Comparison of ENCODE assay signal across 8 cellular contexts in the genomic region with DNA sequence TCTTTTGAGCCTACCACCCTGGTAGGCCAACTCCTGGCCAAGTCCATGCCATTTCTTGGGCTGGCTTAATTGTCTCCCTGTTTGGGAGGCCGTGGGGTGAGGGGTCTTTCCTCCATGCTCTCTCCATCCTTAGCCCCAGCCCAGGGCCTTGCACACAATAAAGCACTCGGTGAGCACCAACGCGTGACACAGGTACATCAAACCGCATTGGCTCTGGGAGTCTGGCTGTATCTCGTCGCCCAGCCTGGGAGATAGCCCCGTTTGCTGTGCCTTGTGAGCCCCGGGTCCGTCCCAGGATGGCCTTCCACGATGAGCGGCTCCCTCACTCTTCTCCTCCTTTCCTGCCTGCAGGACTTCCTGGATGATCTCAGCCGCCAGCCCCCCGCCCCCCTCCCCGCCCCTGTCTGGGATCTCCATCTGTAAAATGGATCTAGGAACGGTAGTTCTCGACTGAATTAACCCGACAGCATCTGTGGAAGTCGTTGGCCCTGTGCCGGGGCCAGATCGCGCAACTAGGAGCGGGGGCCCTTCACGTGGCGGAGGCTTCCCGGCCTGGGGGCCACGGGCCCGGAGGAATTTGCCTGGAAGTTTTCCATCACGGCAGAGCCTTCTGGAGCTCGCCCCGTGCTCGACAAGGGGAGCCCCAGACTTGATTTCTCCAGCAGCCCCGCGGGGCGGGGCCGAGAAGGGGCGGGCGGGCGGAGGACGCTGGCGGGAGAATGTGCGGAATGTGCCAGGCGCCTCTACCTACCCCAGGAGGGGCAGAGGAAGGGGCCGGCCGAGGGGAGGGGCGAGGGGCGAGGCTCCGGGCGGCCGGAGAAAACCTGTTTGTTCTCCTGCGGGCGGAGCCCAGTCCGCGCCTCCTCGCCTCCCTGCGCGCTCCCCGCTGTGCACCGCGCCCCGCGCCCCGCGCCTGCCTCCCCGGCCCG. TPM values are rescaled to one million over a fixed set of nuclear protein-coding genes. Genes with fewer than 3 reads are reported as not detected.
DNase-seq lines count a peak whose midpoint lies in the region; TF ChIP-seq lines count a peak whose summit lies in the region.

A gene (plus strand): TSS at position 852 of the 929 bp plus-strand sequence. CDS start 16,423 bp downstream, outside the sequence.

- H3K4me3 ChIP-seq in esophagus (ENCODE audit: low read depth in 1 of 2, low read length in 2 of 2) (peak within 1 kb of the TSS; percentile 51), SJCRH30 (no peak within 1 kb of the TSS)

- TF ChIP-seq CTCF in osteocyte (IDR thresholded peaks at IDR 0.05), result no peak

- no peaks in the 10 kb centered on the region for H3K27me3 ChIP-seq in esophagus (ENCODE audit: control insufficient read depth in 1 of 2, insufficient read depth in 2 of 2, low read length in 2 of 2)
- no peaks in the 10 kb centered on the region for H3K27me3 ChIP-seq in SJCRH30

- H3K9me3 Mint-ChIP-seq in osteocyte (ENCODE audit: unreplicated experiment), result no peaks in the 10 kb centered on the region
- H3K9me3 Mint-ChIP-seq in activated T-helper 2 cell treated with anti-CD3 and anti-CD28 coated beads, Interferon-gamma antibody, Interleukin-2, Interleukin-4, amounts not matched to agents 10 μg/mL and 5 μg/mL and 100 μg/mL, durations not matched to agents 14 hours and 24 hours and 36 hours, result no peaks in the 10 kb centered on the region

- H3K27ac Mint-ChIP-seq in osteocyte (ENCODE audit: unreplicated experiment), result no peak within 1 kb of the TSS
- H3K27ac Mint-ChIP-seq in activated T-helper 2 cell treated with anti-CD3 and anti-CD28 coated beads, Interferon-gamma antibody, Interleukin-2, Interleukin-4, amounts not matched to agents 10 μg/mL and 5 μg/mL and 100 μg/mL, durations not matched to agents 14 hours and 24 hours and 36 hours, result no peak within 1 kb of the TSS

- peak within 1 kb of the TSS; percentile 92 for H3K27ac ChIP-seq in esophagus (ENCODE audit: low read depth in 2 of 2, low read length in 1 of 2)
- H3K27ac ChIP-seq in SJCRH30, result no peak within 1 kb of the TSS

- H3K36me3 ChIP-seq in esophagus (ENCODE audit: control insufficient read depth in 2 of 2, insufficient read depth in 2 of 2, low read length in 1 of 2) (peaks cover 0 to 2% of the 10 kb centered on the region in 2 donors), SJCRH30 (no peaks in the 10 kb centered on the region)

- peak within 1 kb of the TSS; percentile 22 for H3K4me3 Mint-ChIP-seq in osteocyte (ENCODE audit: unreplicated experiment)
- no peak within 1 kb of the TSS for H3K4me3 Mint-ChIP-seq in activated T-helper 2 cell treated with anti-CD3 and anti-CD28 coated beads, Interferon-gamma antibody, Interleukin-2, Interleukin-4, amounts not matched to agents 10 μg/mL and 5 μg/mL and 100 μg/mL, durations not matched to agents 14 hours and 24 hours and 36 hours (ENCODE audit: low read depth)

- H3K9me3 ChIP-seq in esophagus (ENCODE audit: control insufficient read depth in 2 of 2, insufficient read depth in 1 of 2, low read depth in 1 of 2, low read length in 1 of 2), result no peaks in the 10 kb centered on the region
- H3K9me3 ChIP-seq in SJCRH30 (replicated peaks), result no peaks in the 10 kb centered on the region

- intact Hi-C loops in activated T-helper 2 cell treated with anti-CD3 and anti-CD28 coated beads, Interferon-gamma antibody, Interleukin-2, Interleukin-4, amounts not matched to agents 10 μg/mL and 5 μg/mL and 100 μg/mL, durations not matched to agents 14 hours and 24 hours and 36 hours (cut with micrococcal nuclease), result no loop called here

- peaks cover 0 to 29% of the 10 kb centered on the region in 2 donors for H3K4me1 ChIP-seq in esophagus (ENCODE audit: control insufficient read depth in 2 of 2, insufficient read depth in 2 of 2, low read length in 1 of 2)
- H3K4me1 ChIP-seq in SJCRH30, result no peaks in the 10 kb centered on the region

- DNase-seq in Daoy (ENCODE audit: low read depth) (peak; percentile 56), NCI-H226 (peak; percentile 60), osteocyte (ENCODE audit: extremely low spot score, unreplicated experiment) (no peak), SJCRH30 (no peak), cerebellum (ENCODE audit: low spot score) (no peak), dedifferentiated amniotic fluid mesenchymal stem cell (ENCODE audit: extremely low spot score) (no peak)
- no peak for DNase-seq in activated T-helper 2 cell treated with anti-CD3 and anti-CD28 coated beads, Interferon-gamma antibody, Interleukin-2, Interleukin-4, amounts not matched to agents 10 μg/mL and 5 μg/mL and 100 μg/mL, durations not matched to agents 14 hours and 24 hours and 36 hours (ENCODE audit: low spot score)

- H3K36me3 Mint-ChIP-seq in osteocyte (ENCODE audit: unreplicated experiment), result no peaks in the 10 kb centered on the region
- H3K36me3 Mint-ChIP-seq in activated T-helper 2 cell treated with anti-CD3 and anti-CD28 coated beads, Interferon-gamma antibody, Interleukin-2, Interleukin-4, amounts not matched to agents 10 μg/mL and 5 μg/mL and 100 μg/mL, durations not matched to agents 14 hours and 24 hours and 36 hours (ENCODE audit: low read depth), result no peaks in the 10 kb centered on the region

- peaks cover 9% of the 10 kb centered on the region for H3K4me1 Mint-ChIP-seq in osteocyte (ENCODE audit: unreplicated experiment)
- no peaks in the 10 kb centered on the region for H3K4me1 Mint-ChIP-seq in activated T-helper 2 cell treated with anti-CD3 and anti-CD28 coated beads, Interferon-gamma antibody, Interleukin-2, Interleukin-4, amounts not matched to agents 10 μg/mL and 5 μg/mL and 100 μg/mL, durations not matched to agents 14 hours and 24 hours and 36 hours (ENCODE audit: low read depth)

- WGBS in esophagus, 2 donors, result 13 to 38% methylated on average over 48 to 66 of the region's 66 CpGs

- H3K27me3 Mint-ChIP-seq in osteocyte (ENCODE audit: unreplicated experiment), result no peaks in the 10 kb centered on the region
- peaks cover 18% of the 10 kb centered on the region for H3K27me3 Mint-ChIP-seq in activated T-helper 2 cell treated with anti-CD3 and anti-CD28 coated beads, Interferon-gamma antibody, Interleukin-2, Interleukin-4, amounts not matched to agents 10 μg/mL and 5 μg/mL and 100 μg/mL, durations not matched to agents 14 hours and 24 hours and 36 hours (ENCODE audit: low read depth)

RNA-seq across cellular contexts. Expression of the gene that starts here (rescaled TPM):
- 3.6 and 4.0 TPM in 2 replicates for total RNA-seq in Daoy (2014; rRNA removed; shearing (Covaris generic))
- polyA plus RNA-seq in esophagus, result 100 to 1,000 TPM; 217 to 220 TPM
- 8.0 TPM in 2 replicates for total RNA-seq in osteocyte
- total RNA-seq in SJCRH30 (2014; rRNA removed; shearing (Covaris generic)), result 0.26 and 0.28 TPM in 2 replicates
- 0.68 and 0.83 TPM in 2 replicates for total RNA-seq in activated T-helper 2 cell treated with anti-CD3 and anti-CD28 coated beads, Interferon-gamma antibody, Interleukin-2, Interleukin-4, amounts not matched to agents 10 μg/mL and 5 μg/mL and 100 μg/mL, durations not matched to agents 14 hours and 24 hours and 36 hours
- 2.9 TPM for total RNA-seq in cerebellum

Comparison
In these comparisons a context has a peak if more than half of its experiments do, and no peak if none do; other contexts are left out.
1. DNase-seq: peak in Daoy (single experiment) and NCI-H226 (single experiment); none in osteocyte (single experiment), SJCRH30 (0 of 2), activated T-helper 2 cell treated with anti-CD3 and anti-CD28 coated beads, Interferon-gamma antibody, Interleukin-2, Interleukin-4, amounts not matched to agents 10 μg/mL and 5 μg/mL and 100 μg/mL, durations not matched to agents 14 hours and 24 hours and 36 hours (single experiment), cerebellum (single experiment) and dedifferentiated amniotic fluid mesenchymal stem cell (single experiment).